ENCODE assay signal across 17 cellular contexts in genomic region chr7:137916980-137917645, GRCh38.
A peak's percentile ranks its signal among the peaks of the same experiment; 100 is the strongest.
DNase-seq lines count a peak whose midpoint lies in the region; ATAC-seq and TF ChIP-seq lines count a peak whose summit lies in the region.
"Had no signal": no experiment of that assay in that cellular context is flagged by ENCODE, and none has a peak within 500 bp of the region (broad histone marks: within the 10 kb centered on the region; RNA-seq: fewer than 3 reads in every experiment).

No MANE protein-coding gene starts in this region.

- no peak overlapping the region for H4K5ac ChIP-seq in H9 (ENCODE audit: insufficient read length, low read depth, low read length)

- peaks cover 30 to 60% (median 50%) of the 10 kb centered on the region in 3 experiments for H3K36me3 Mint-ChIP-seq in H9 (ENCODE audit: insufficient read depth in 1 of 3, low read depth in 3 of 3)
- peaks cover 34% of the 10 kb centered on the region for H3K36me3 Mint-ChIP-seq in central memory CD8-positive, alpha-beta T cell (ENCODE audit: insufficient read depth)
- H3K36me3 Mint-ChIP-seq in natural killer cell treated with Interleukin-12 subunit alpha and Interleukin-12 subunit beta and Interleukin-15 and Interleukin-18, amount 100 ng/mL, for 72 hours: peaks cover 4% of the 10 kb centered on the region

- no peak overlapping the region for H3K4me3 Mint-ChIP-seq in H9
- H3K4me3 Mint-ChIP-seq in central memory CD8-positive, alpha-beta T cell: no peak overlapping the region
- no peak overlapping the region for H3K4me3 Mint-ChIP-seq in natural killer cell treated with Interleukin-12 subunit alpha and Interleukin-12 subunit beta and Interleukin-15 and Interleukin-18, amount 100 ng/mL, for 72 hours
- H3K4me3 Mint-ChIP-seq: activated CD4-positive, alpha-beta T cell treated with anti-CD3 and anti-CD28 coated beads, Interleukin-2, amount 10 ng/mL, durations not matched to agents 24 days and 14 days; brain had no signal

- H4K8ac ChIP-seq in H9 (replicated peaks; ENCODE audit: insufficient read length, low read depth, low read length): no peak overlapping the region

- peaks cover 2% of the 10 kb centered on the region; the same call in 1 of the 2 replicates for H3K79me2 ChIP-seq in H9 (ENCODE audit: insufficient read depth, low read length)

- H3K9ac ChIP-seq in BLaER1 treated with 17β-estradiol and CSF1 and Interleukin-3, amounts not matched to agents 10 nM and 100 nM: peak overlapping the region in 4 of 11 experiments; percentile 6 to 54 (median 47); a peak in 7 of 22 replicates
- no peak overlapping the region for H3K9ac ChIP-seq in H9 (ENCODE audit: extremely low read depth, insufficient read length, low read length)

- no peak overlapping the region for H3K56ac ChIP-seq in H9 (ENCODE audit: insufficient read length, low read depth, low read length)

- H4K20me1 ChIP-seq in BLaER1 treated with 17β-estradiol and CSF1 and Interleukin-3, amounts not matched to agents 10 nM and 100 nM: no peaks in the 10 kb centered on the region
- H4K20me1 ChIP-seq in H9 (ENCODE audit: control insufficient read depth, insufficient read depth, insufficient read length): no peaks in the 10 kb centered on the region

- ATAC-seq in central memory CD8-positive, alpha-beta T cell (replicated peaks; ENCODE audit: extremely low read depth, poor library complexity, severe bottlenecking): no peak
- no peak for ATAC-seq in natural killer cell treated with Interleukin-12 subunit alpha and Interleukin-12 subunit beta and Interleukin-15 and Interleukin-18, amount 100 ng/mL, for 72 hours
- ATAC-seq in HG02623 (IDR thresholded peaks at IDR 0.05; ENCODE audit: unreplicated experiment): no peak
- ATAC-seq in GM18502 (IDR thresholded peaks at IDR 0.05; ENCODE audit: poor library complexity, unreplicated experiment): no peak
- ATAC-seq: Panc1 had no signal

- no peak overlapping the region for H2BK5ac ChIP-seq in H9 (ENCODE audit: insufficient read length, low read length)

- no peaks in the 10 kb centered on the region for H3K27me3 ChIP-seq in BLaER1 treated with 17β-estradiol and CSF1 and Interleukin-3, amounts not matched to agents 10 nM and 100 nM
- no peaks in the 10 kb centered on the region for H3K27me3 ChIP-seq in H9 (ENCODE audit: insufficient read depth, low read length)
- H3K27me3 ChIP-seq: heart left ventricle, neutrophil had no signal

- H3T11ph ChIP-seq in H9 (ENCODE audit: low read length): no peak overlapping the region

- no peak overlapping the region for H2BK15ac ChIP-seq in H9 (ENCODE audit: low read depth, low read length)

- TF ChIP-seq CTCF in H9 (conservative IDR thresholded peaks at IDR 0.05): no peak

- H2BK12ac ChIP-seq in H9 (ENCODE audit: insufficient read length, low read depth, low read length): no peak overlapping the region

- H3K27ac ChIP-seq in BLaER1 treated with 17β-estradiol and CSF1 and Interleukin-3, amounts not matched to agents 10 nM and 100 nM: peak overlapping the region in 4 of 11 experiments; percentile 53 to 66 (median 64); a peak in 9 of 22 replicates
- H3K27ac ChIP-seq in H9 (ENCODE audit: insufficient read length, low read depth, low read length): no peak overlapping the region
- H3K27ac ChIP-seq: neutrophil had no signal

- no peak overlapping the region for H2AK5ac ChIP-seq in H9 (ENCODE audit: insufficient read length, low read length)

- H3K14ac ChIP-seq in H9 (ENCODE audit: insufficient read depth, low read length): no peak overlapping the region

- H3K4me1 Mint-ChIP-seq in H9: peaks cover 34 to 39% of the 10 kb centered on the region in 2 experiments
- peaks cover 22% of the 10 kb centered on the region for H3K4me1 Mint-ChIP-seq in central memory CD8-positive, alpha-beta T cell
- peaks cover 22 to 42% of the 10 kb centered on the region in 2 donors for H3K4me1 Mint-ChIP-seq in natural killer cell treated with Interleukin-12 subunit alpha and Interleukin-12 subunit beta and Interleukin-15 and Interleukin-18, amount 100 ng/mL, for 72 hours (ENCODE audit: low read depth in 2 of 2)
- H3K4me1 Mint-ChIP-seq: brain had no signal

- WGBS in H9 (ENCODE audit: extremely low coverage, insufficient read length, low lambda C conversion rate): no CpG with 5 or more reads among the region's 9 CpGs

- H3K79me1 ChIP-seq in H9 (ENCODE audit: insufficient read depth, low read depth, low read length, poor library complexity, severe bottlenecking): peaks cover 3% of the 10 kb centered on the region

- H3K4me3 ChIP-seq in BLaER1 treated with 17β-estradiol and CSF1 and Interleukin-3, amounts not matched to agents 10 nM and 100 nM: no peak overlapping the region
- H3K4me3 ChIP-seq: heart left ventricle had no signal

- H3K4me1 ChIP-seq in BLaER1 treated with 17β-estradiol and CSF1 and Interleukin-3, amounts not matched to agents 10 nM and 100 nM: peaks cover 6 to 40% (median 22%) of the 10 kb centered on the region in 10 experiments
- peaks cover 7% of the 10 kb centered on the region for H3K4me1 ChIP-seq in H9 (ENCODE audit: insufficient read depth, low read length)

- H3K27ac Mint-ChIP-seq in H9: peak overlapping the region; percentile 49 to 93 (median 68); a peak in 6 of 7 replicates
- peak overlapping the region; percentile 58 for H3K27ac Mint-ChIP-seq in central memory CD8-positive, alpha-beta T cell (ENCODE audit: low read depth)
- peak overlapping the region; percentile 8 to 78 for H3K27ac Mint-ChIP-seq in natural killer cell treated with Interleukin-12 subunit alpha and Interleukin-12 subunit beta and Interleukin-15 and Interleukin-18, amount 100 ng/mL, for 72 hours
- H3K27ac Mint-ChIP-seq: activated CD4-positive, alpha-beta T cell treated with anti-CD3 and anti-CD28 coated beads, Interleukin-2, amount 10 ng/mL, durations not matched to agents 24 days and 14 days had no signal

- H3K9me3 Mint-ChIP-seq in H9: peaks cover 5 to 9% of the 10 kb centered on the region in 2 experiments; a peak in 4 of 5 replicates
- no peaks in the 10 kb centered on the region for H3K9me3 Mint-ChIP-seq in central memory CD8-positive, alpha-beta T cell
- no peaks in the 10 kb centered on the region for H3K9me3 Mint-ChIP-seq in natural killer cell treated with Interleukin-12 subunit alpha and Interleukin-12 subunit beta and Interleukin-15 and Interleukin-18, amount 100 ng/mL, for 72 hours

- peaks cover 0 to 6% (median 0%) of the 10 kb centered on the region in 11 experiments; a peak in 2 of 22 replicates for H3K9me3 ChIP-seq in BLaER1 treated with 17β-estradiol and CSF1 and Interleukin-3, amounts not matched to agents 10 nM and 100 nM (replicated peaks in 1 of 11)
- H3K9me3 ChIP-seq in H9 (ENCODE audit: control insufficient read depth, low read depth, low read length): no peaks in the 10 kb centered on the region
- H3K9me3 ChIP-seq: heart left ventricle, neutrophil had no signal

- peak overlapping the region in 7 of 11 experiments; percentile 30 to 76 (median 60); a peak in 14 of 22 replicates for H3K4me2 ChIP-seq in BLaER1 treated with 17β-estradiol and CSF1 and Interleukin-3, amounts not matched to agents 10 nM and 100 nM
- H3K4me2 ChIP-seq in H9 (ENCODE audit: insufficient read depth, insufficient read length, low read length): no peak overlapping the region

- DNase-seq in H9 (no peak), HT-29 (ENCODE audit: low spot score) (no peak)
- DNase-seq in central memory CD8-positive, alpha-beta T cell (ENCODE audit: low spot score in 2 of 2): no peak
- no peak for DNase-seq in natural killer cell treated with Interleukin-12 subunit alpha and Interleukin-12 subunit beta and Interleukin-15 and Interleukin-18, amount 100 ng/mL, for 72 hours (ENCODE audit: low spot score)
- DNase-seq in effector CD8-positive, alpha-beta T cell (lab: John Stamatoyannopoulos, UW): no peak
- DNase-seq: activated CD4-positive, alpha-beta T cell treated with anti-CD3 and anti-CD28 coated beads, Interleukin-2, amount 10 ng/mL, durations not matched to agents 24 days and 14 days; DND-41; heart left ventricle; left ventricle myocardium superior; NCI-H1417; NCI-H446 had no signal

- no peak overlapping the region for H3K23ac ChIP-seq in H9 (ENCODE audit: insufficient read length, low read depth, low read length)

- H3K27me3 Mint-ChIP-seq in H9 (ENCODE audit: low read depth): no peaks in the 10 kb centered on the region
- no peaks in the 10 kb centered on the region for H3K27me3 Mint-ChIP-seq in central memory CD8-positive, alpha-beta T cell
- no peaks in the 10 kb centered on the region for H3K27me3 Mint-ChIP-seq in natural killer cell treated with Interleukin-12 subunit alpha and Interleukin-12 subunit beta and Interleukin-15 and Interleukin-18, amount 100 ng/mL, for 72 hours
- H3K27me3 Mint-ChIP-seq: activated CD4-positive, alpha-beta T cell treated with anti-CD3 and anti-CD28 coated beads, Interleukin-2, amount 10 ng/mL, durations not matched to agents 24 days and 14 days; brain had no signal

- H3K18ac ChIP-seq in H9 (ENCODE audit: insufficient read length, low read depth, low read length): no peak overlapping the region

- no peaks in the 10 kb centered on the region for H3K23me2 ChIP-seq in H9 (ENCODE audit: insufficient read length, low read depth, low read length, poor library complexity, severe bottlenecking)

- no peak overlapping the region for H4K91ac ChIP-seq in H9 (ENCODE audit: insufficient read length, low read depth, low read length)

- no peak overlapping the region for H3K4ac ChIP-seq in H9 (ENCODE audit: low read depth, low read length)

- no peak overlapping the region for H2BK120ac ChIP-seq in H9 (ENCODE audit: low read depth, low read length, poor library complexity, severe bottlenecking)

- no peak overlapping the region for H2AFZ ChIP-seq in H9 (ENCODE audit: low read length)

- H3K36me3 ChIP-seq in BLaER1 treated with 17β-estradiol and CSF1 and Interleukin-3, amounts not matched to agents 10 nM and 100 nM: peaks cover 34 to 73% (median 44%) of the 10 kb centered on the region in 11 experiments

- no peak overlapping the region for H2BK20ac ChIP-seq in H9 (ENCODE audit: low read depth, low read length, poor library complexity, severe bottlenecking)
